Comparison of ENCODE assay signal across 19 cellular contexts in genomic region chr18:13463526-13463925, GRCh38.
DNase-seq lines count a peak whose midpoint lies in the region; ATAC-seq and TF ChIP-seq lines count a peak whose summit lies in the region.
"Had no signal": no experiment of that assay in that cellular context is flagged by ENCODE, and none has a peak within 500 bp of the region (broad histone marks: within the 10 kb centered on the region; RNA-seq: fewer than 3 reads in every experiment).

No MANE protein-coding gene starts in this region.

- no peaks in the 10 kb centered on the region for H3K9me2 ChIP-seq in OCI-LY1 (ENCODE audit: low read depth, low read length)

- H3F3A ChIP-seq in OCI-LY1 (ENCODE audit: insufficient read depth, low read length) = peaks cover 4% of the 10 kb centered on the region; the same call in 1 of the 2 replicates

- no peak overlapping the region for H3K14ac ChIP-seq in neuronal stem cell (ENCODE audit: low read length)

- H3K79me1 ChIP-seq in neuronal stem cell (ENCODE audit: low read depth, low read length) = no peaks in the 10 kb centered on the region

- H3K36me3 ChIP-seq in OCI-LY1 (ENCODE audit: insufficient read depth, low read length) (peaks cover 13% of the 10 kb centered on the region), neuronal stem cell (replicated peaks in 1 of 2; ENCODE audit: control insufficient read depth in 2 of 2, insufficient read depth in 2 of 2, low read length in 2 of 2) (no peaks in the 10 kb centered on the region)
- H3K36me3 ChIP-seq: heart right ventricle, Peyer's patch, right atrium auricular region had no signal

- peaks cover 16% of the 10 kb centered on the region for H3K9me3 Mint-ChIP-seq in activated naive CD8-positive, alpha-beta T cell treated with anti-CD3 and anti-CD28 coated beads, Interleukin-2, amount 50 U/mL, for 24 hours

- TF ChIP-seq CTCF in OCI-LY1 (IDR thresholded peaks at IDR 0.05; ENCODE audit: low read length) = no peak

- no peak overlapping the region for H2BK15ac ChIP-seq in neuronal stem cell (ENCODE audit: low read length)

- WGBS in neuronal stem cell (ENCODE audit: extremely low coverage in 2 of 2, insufficient read length in 2 of 2, insufficient replicate concordance in 1 of 2), 2 donors = no CpG with 5 or more reads among the region's 5 CpGs

- H2BK5ac ChIP-seq in neuronal stem cell (ENCODE audit: low read length) = no peak overlapping the region

- H3K36me3 Mint-ChIP-seq in activated naive CD8-positive, alpha-beta T cell treated with anti-CD3 and anti-CD28 coated beads, Interleukin-2, amount 50 U/mL, for 24 hours (ENCODE audit: low read depth) = peaks cover 25% of the 10 kb centered on the region

- no peak overlapping the region for H4K91ac ChIP-seq in neuronal stem cell (ENCODE audit: low read depth, low read length, poor library complexity)

- H3K4me2 ChIP-seq in OCI-LY1 (ENCODE audit: low read length) = no peak overlapping the region
- H3K4me2 ChIP-seq in neuronal stem cell (ENCODE audit: insufficient read depth, low read length, poor library complexity, severe bottlenecking) = no peak overlapping the region

- H3K4me1 Mint-ChIP-seq in activated naive CD8-positive, alpha-beta T cell treated with anti-CD3 and anti-CD28 coated beads, Interleukin-2, amount 50 U/mL, for 24 hours = peaks cover 49% of the 10 kb centered on the region

- DNase-seq in activated CD4-positive, alpha-beta T cell treated with anti-CD3 and anti-CD28 coated beads for 48 hours = peak; percentile 42
- DNase-seq in activated CD4-positive, alpha-beta T cell treated with anti-CD3 and anti-CD28 coated beads for 1 hour = no peak
- DNase-seq in activated naive CD8-positive, alpha-beta T cell treated with anti-CD3 and anti-CD28 coated beads, Interleukin-2, amount 50 U/mL, for 24 hours = no peak
- peak; percentile 28 for DNase-seq in sciatic nerve (ENCODE audit: low spot score)
- no peak for DNase-seq in NCI-H82 (lab: John Stamatoyannopoulos, UW)
- no peak for DNase-seq in neuronal stem cell (ENCODE audit: low spot score)
- DNase-seq: amniotic stem cell, DMS53, heart right ventricle, kidney glomerular epithelial cell, NCI-H1417, NCI-H510A treated with DMSO at 0.1 percent for 48 hours, Peyer's patch, testis had no signal

- H4K8ac ChIP-seq in neuronal stem cell (ENCODE audit: low read depth, low read length) = no peak overlapping the region

- peak overlapping the region; percentile 21 for H3K27ac Mint-ChIP-seq in activated naive CD8-positive, alpha-beta T cell treated with anti-CD3 and anti-CD28 coated beads, Interleukin-2, amount 50 U/mL, for 24 hours

- no peaks in the 10 kb centered on the region for H3K27me3 Mint-ChIP-seq in activated naive CD8-positive, alpha-beta T cell treated with anti-CD3 and anti-CD28 coated beads, Interleukin-2, amount 50 U/mL, for 24 hours

- H2AFZ ChIP-seq in OCI-LY1 (ENCODE audit: low read length) (no peak overlapping the region), neuronal stem cell (ENCODE audit: low read length) (no peak overlapping the region)

- H3K9me3 ChIP-seq in OCI-LY1 (ENCODE audit: low read length) (peaks cover 18% of the 10 kb centered on the region), neuronal stem cell (replicated peaks in 1 of 2; ENCODE audit: control insufficient read depth in 2 of 2, insufficient read depth in 1 of 2, low read depth in 1 of 2, low read length in 2 of 2) (no peaks in the 10 kb centered on the region)
- H3K9me3 ChIP-seq: Peyer's patch, right atrium auricular region, testis had no signal

- H3K4me1 ChIP-seq in OCI-LY1 (ENCODE audit: insufficient read depth, low read length, severe bottlenecking) (peaks cover 37% of the 10 kb centered on the region), neuronal stem cell (ENCODE audit: control insufficient read depth in 2 of 2, insufficient read depth in 1 of 2, low read depth in 1 of 2, low read length in 2 of 2) (no peaks in the 10 kb centered on the region)
- H3K4me1 ChIP-seq: testis had no signal

- H3K4ac ChIP-seq in neuronal stem cell (ENCODE audit: low read length) = no peak overlapping the region

- H3K4me3 ChIP-seq in OCI-LY1 (ENCODE audit: low read depth, low read length, poor library complexity, severe bottlenecking) (no peak overlapping the region), neuronal stem cell (ENCODE audit: low read length in 2 of 2) (no peak overlapping the region)
- H3K4me3 ChIP-seq: coronary artery, heart right ventricle, K562, Peyer's patch, right atrium auricular region, testis had no signal

- intact Hi-C loops in sciatic nerve (cut with DNase I) = no loop called here

- no peak overlapping the region for H3K23ac ChIP-seq in neuronal stem cell (ENCODE audit: low read depth, low read length, poor library complexity)

- peak overlapping the region; percentile 86 for H3K4me3 Mint-ChIP-seq in activated naive CD8-positive, alpha-beta T cell treated with anti-CD3 and anti-CD28 coated beads, Interleukin-2, amount 50 U/mL, for 24 hours

- H3K18ac ChIP-seq in neuronal stem cell (ENCODE audit: low read length) = no peak overlapping the region

- H3K79me2 ChIP-seq in OCI-LY1 (ENCODE audit: insufficient read depth, low read length) = no peaks in the 10 kb centered on the region

- H2BK120ac ChIP-seq in neuronal stem cell (ENCODE audit: low read depth, low read length) = no peak overlapping the region

- H3K27ac ChIP-seq in OCI-LY1 (ENCODE audit: low read depth, low read length, poor library complexity, severe bottlenecking) (peak overlapping the region; percentile 10), neuronal stem cell (replicated peaks; ENCODE audit: low read length) (no peak overlapping the region)
- H3K27ac ChIP-seq: coronary artery, right atrium auricular region, testis had no signal

- no peaks in the 10 kb centered on the region for H4K20me1 ChIP-seq in OCI-LY1 (ENCODE audit: insufficient read depth, low read length)

- no peak overlapping the region for H2AK5ac ChIP-seq in neuronal stem cell (ENCODE audit: low read depth, low read length)

- H2BK12ac ChIP-seq in neuronal stem cell (ENCODE audit: low read length) = no peak overlapping the region

- H3K27me3 ChIP-seq in OCI-LY1 (ENCODE audit: insufficient read depth, low read length) (no peaks in the 10 kb centered on the region), neuronal stem cell (ENCODE audit: control insufficient read depth in 3 of 3, insufficient read depth in 3 of 3, low read depth in 1 of 3, low read length in 3 of 3) (no peaks in the 10 kb centered on the region)
- H3K27me3 ChIP-seq: heart right ventricle, Peyer's patch, right atrium auricular region, testis had no signal

- H3K9ac ChIP-seq in OCI-LY1 (ENCODE audit: low read length) (no peak overlapping the region), neuronal stem cell (ENCODE audit: low read depth, low read length, poor library complexity) (no peak overlapping the region)

- no peak for ATAC-seq in activated naive CD8-positive, alpha-beta T cell treated with anti-CD3 and anti-CD28 coated beads, Interleukin-2, amount 50 U/mL, for 24 hours
- no peak for ATAC-seq in sciatic nerve
- no peak for ATAC-seq in GM19452 (IDR thresholded peaks at IDR 0.05; ENCODE audit: unreplicated experiment)
- ATAC-seq: heart right ventricle, K562 had no signal

Comparison
In these comparisons a context has a peak if more than half of its experiments do, and no peak if none do; other contexts are left out.
1. DNase-seq: peak in activated CD4-positive, alpha-beta T cell treated with anti-CD3 and anti-CD28 coated beads for 48 hours (single experiment) and sciatic nerve (single experiment); none in activated CD4-positive, alpha-beta T cell treated with anti-CD3 and anti-CD28 coated beads for 1 hour (single experiment), activated naive CD8-positive, alpha-beta T cell treated with anti-CD3 and anti-CD28 coated beads, Interleukin-2, amount 50 U/mL, for 24 hours (single experiment), NCI-H82 (single experiment) and neuronal stem cell (single experiment).